In genomic region chr16:89335803-89336485, GRCh38 we compare ENCODE assay signal across 1 cellular context.
TF ChIP-seq lines count a peak whose summit lies in the region.

No MANE protein-coding gene starts in this region.

TF ChIP-seq in H1, 55 proteins besides CTCF, POLR2A, EP300 and RAD21 (continued from another document):
- TF ChIP-seq CTBP2 (IDR thresholded peaks at IDR 0.05; ENCODE audit: borderline replicate concordance, insufficient read depth, insufficient read length, low read length) (no peak), CHD7 (IDR thresholded peaks at IDR 0.05; ENCODE audit: insufficient replicate concordance, low read length) (no peak), CREB1 (IDR thresholded peaks at IDR 0.05) (no peak), GTF2F1 (IDR thresholded peaks at IDR 0.05; ENCODE audit: borderline replicate concordance, low read depth, low read length) (no peak), SP4 (IDR thresholded peaks at IDR 0.05; ENCODE audit: low read length) (no peak), SIX5 (IDR thresholded peaks at IDR 0.05; ENCODE audit: low read depth, low read length) (no peak), CHD2 (IDR thresholded peaks at IDR 0.05; ENCODE audit: low read length) (no peak), SRF (IDR thresholded peaks at IDR 0.05; ENCODE audit: low read depth, low read length) (no peak), HDAC2 (IDR thresholded peaks at IDR 0.05; ENCODE audit: borderline replicate concordance in 1 of 2, low read depth in 2 of 2, low read length in 2 of 2) (no peak), FOSL1 (IDR thresholded peaks at IDR 0.05; ENCODE audit: insufficient read depth, low read depth, low read length) (no peak), MAX (IDR thresholded peaks at IDR 0.05) (no peak), EGR1 (IDR thresholded peaks at IDR 0.05; ENCODE audit: borderline replicate concordance, low read depth, low read length) (no peak), SP1 (IDR thresholded peaks at IDR 0.05; ENCODE audit: low read depth, low read length) (no peak), ASH2L (IDR thresholded peaks at IDR 0.05; ENCODE audit: low read length) (no peak), BCL11A (IDR thresholded peaks at IDR 0.05; ENCODE audit: low read depth in 2 of 2, low read length in 2 of 2) (no peak), SIRT6 (IDR thresholded peaks at IDR 0.05; ENCODE audit: low read length) (no peak), PHF8 (conservative IDR thresholded peaks at IDR 0.05; ENCODE audit: low read depth, low read length) (no peak)
